25 cellular contexts compared by ENCODE assay signal in genomic region chr1:21503706-21504377, GRCh38. TPM values are rescaled to one million over a fixed set of nuclear protein-coding genes. Genes with fewer than 3 reads are reported as not detected.
"Had no signal": no experiment of that assay in that cellular context is flagged by ENCODE, and none has a peak within 500 bp of the region (broad histone marks: within the 10 kb centered on the region; RNA-seq: fewer than 3 reads in every experiment).

No MANE protein-coding gene starts in this region.

- H3K4me1 ChIP-seq: pancreas had no signal

- DNase-seq: activated CD4-positive, alpha-beta T cell treated with anti-CD3 and anti-CD28 coated beads, Interleukin-2, amount 10 ng/mL, durations not matched to agents 24 days and 14 days; activated CD8-positive, alpha-beta T cell treated with anti-CD3 and anti-CD28 coated beads, Interleukin-2, amount 10 ng/mL, durations not matched to agents 7 days and 5 days; activated naive CD4-positive, alpha-beta T cell treated with anti-CD3 and anti-CD28 coated beads, Interleukin-2, amount 10 ng/mL, durations not matched to agents 7 days and 5 days; activated naive CD8-positive, alpha-beta T cell treated with anti-CD3 and anti-CD28 coated beads, Interleukin-2, amount 50 U/mL, for 24 hours; activated T-cell treated with anti-CD3 and anti-CD28 coated beads, Interleukin-2, amount 50 U/mL, for 24 hours; aorta; brain microvascular endothelial cell; cerebellar nuclear complex; effector memory CD4-positive, alpha-beta T cell; foreskin melanocyte; naive B cell; sigmoid colon; stimulated activated CD4-positive, alpha-beta T cell treated with anti-CD3 and anti-CD28 coated beads, Interleukin-4, amount 100 ng/mL, for 4 hours; T-cell; thyroid gland had no signal

- H3K9me3 Mint-ChIP-seq: activated CD4-positive, alpha-beta T cell treated with anti-CD3 and anti-CD28 coated beads, Interleukin-2, amount 10 ng/mL, durations not matched to agents 24 days and 14 days; activated naive CD4-positive, alpha-beta T cell treated with anti-CD3 and anti-CD28 coated beads, Interleukin-2, amount 10 ng/mL, durations not matched to agents 7 days and 5 days; activated naive CD8-positive, alpha-beta T cell treated with anti-CD3 and anti-CD28 coated beads, Interleukin-2, amount 50 U/mL, for 24 hours; activated T-cell treated with anti-CD3 and anti-CD28 coated beads, Interleukin-2, amount 50 U/mL, for 24 hours; activated T-helper 2 cell treated with anti-CD3 and anti-CD28 coated beads, Interferon-gamma antibody, Interleukin-2, Interleukin-4, amounts not matched to agents 10 μg/mL and 5 μg/mL and 100 μg/mL, durations not matched to agents 14 hours and 24 hours and 36 hours; stimulated activated memory B cell treated with anti-CD40 and anti-IgM and Interleukin-4, amounts not matched to agents 10 μg/mL and 1 μg/mL and 100 μg/mL, for 72 hours; T-cell; WTC11 had no signal

- FAIRE-seq: keratinocyte, pancreas, urothelium cell line had no signal

- H3K27me3 ChIP-seq: pancreas, thyroid gland had no signal

- H3K36me3 ChIP-seq: brain microvascular endothelial cell, pancreas, sigmoid colon, thyroid gland had no signal

- H3K4me3 ChIP-seq: pancreas, sigmoid colon, thyroid gland had no signal

- H3K27ac Mint-ChIP-seq: activated CD4-positive, alpha-beta T cell treated with anti-CD3 and anti-CD28 coated beads, Interleukin-2, amount 10 ng/mL, durations not matched to agents 24 days and 14 days; activated CD8-positive, alpha-beta T cell treated with anti-CD3 and anti-CD28 coated beads, Interleukin-2, amount 10 ng/mL, durations not matched to agents 7 days and 5 days; activated naive CD4-positive, alpha-beta T cell treated with anti-CD3 and anti-CD28 coated beads, Interleukin-2, amount 10 ng/mL, durations not matched to agents 7 days and 5 days; activated naive CD8-positive, alpha-beta T cell treated with anti-CD3 and anti-CD28 coated beads, Interleukin-2, amount 50 U/mL, for 24 hours; activated T-cell treated with anti-CD3 and anti-CD28 coated beads, Interleukin-2, amount 50 U/mL, for 24 hours; activated T-helper 2 cell treated with anti-CD3 and anti-CD28 coated beads, Interferon-gamma antibody, Interleukin-2, Interleukin-4, amounts not matched to agents 10 μg/mL and 5 μg/mL and 100 μg/mL, durations not matched to agents 14 hours and 24 hours and 36 hours; naive B cell; stimulated activated memory B cell treated with anti-CD40 and anti-IgM and Interleukin-4, amounts not matched to agents 10 μg/mL and 1 μg/mL and 100 μg/mL, for 72 hours; T-cell; WTC11 had no signal

- ATAC-seq: activated CD8-positive, alpha-beta T cell treated with anti-CD3 and anti-CD28 coated beads, Interleukin-2, amount 10 ng/mL, durations not matched to agents 7 days and 5 days; activated naive CD8-positive, alpha-beta T cell treated with anti-CD3 and anti-CD28 coated beads, Interleukin-2, amount 50 U/mL, for 24 hours; left lobe of liver; pancreas; SK-N-SH treated with all-trans-retinoic acid at 6 μM for 48 hours; stimulated activated memory B cell treated with anti-CD40 and anti-IgM and Interleukin-4, amounts not matched to agents 10 μg/mL and 1 μg/mL and 100 μg/mL, for 72 hours; T-cell; WTC11 had no signal

- H3K9me3 ChIP-seq: pancreas, sigmoid colon, thyroid gland had no signal

- H3K36me3 Mint-ChIP-seq: activated naive CD4-positive, alpha-beta T cell treated with anti-CD3 and anti-CD28 coated beads, Interleukin-2, amount 10 ng/mL, durations not matched to agents 7 days and 5 days; naive B cell; stimulated activated memory B cell treated with anti-CD40 and anti-IgM and Interleukin-4, amounts not matched to agents 10 μg/mL and 1 μg/mL and 100 μg/mL, for 72 hours; T-cell; WTC11 had no signal

- H3K4me3 Mint-ChIP-seq: activated CD4-positive, alpha-beta T cell treated with anti-CD3 and anti-CD28 coated beads, Interleukin-2, amount 10 ng/mL, durations not matched to agents 24 days and 14 days; activated CD8-positive, alpha-beta T cell treated with anti-CD3 and anti-CD28 coated beads, Interleukin-2, amount 10 ng/mL, durations not matched to agents 7 days and 5 days; activated naive CD4-positive, alpha-beta T cell treated with anti-CD3 and anti-CD28 coated beads, Interleukin-2, amount 10 ng/mL, durations not matched to agents 7 days and 5 days; activated naive CD8-positive, alpha-beta T cell treated with anti-CD3 and anti-CD28 coated beads, Interleukin-2, amount 50 U/mL, for 24 hours; activated T-cell treated with anti-CD3 and anti-CD28 coated beads, Interleukin-2, amount 50 U/mL, for 24 hours; naive B cell; stimulated activated memory B cell treated with anti-CD40 and anti-IgM and Interleukin-4, amounts not matched to agents 10 μg/mL and 1 μg/mL and 100 μg/mL, for 72 hours; T-cell; WTC11 had no signal

- H3K27ac ChIP-seq: brain microvascular endothelial cell, epithelial cell of prostate, pancreas, sigmoid colon, thyroid gland had no signal

RNA-seq across cellular contexts. Expression of gene ALPL, which starts 5.4 kb away (rescaled TPM):
- total RNA-seq: activated CD4-positive, alpha-beta T cell treated with anti-CD3 and anti-CD28 coated beads, Interleukin-2, amount 10 ng/mL, durations not matched to agents 24 days and 14 days; activated CD8-positive, alpha-beta T cell treated with anti-CD3 and anti-CD28 coated beads, Interleukin-2, amount 10 ng/mL, durations not matched to agents 7 days and 5 days; activated T-helper 2 cell treated with anti-CD3 and anti-CD28 coated beads, Interferon-gamma antibody, Interleukin-2, Interleukin-4, amounts not matched to agents 10 μg/mL and 5 μg/mL and 100 μg/mL, durations not matched to agents 14 hours and 24 hours and 36 hours; lung microvascular endothelial cell had no signal
- polyA plus RNA-seq: keratinocyte had no signal
